In the genomic region with DNA sequence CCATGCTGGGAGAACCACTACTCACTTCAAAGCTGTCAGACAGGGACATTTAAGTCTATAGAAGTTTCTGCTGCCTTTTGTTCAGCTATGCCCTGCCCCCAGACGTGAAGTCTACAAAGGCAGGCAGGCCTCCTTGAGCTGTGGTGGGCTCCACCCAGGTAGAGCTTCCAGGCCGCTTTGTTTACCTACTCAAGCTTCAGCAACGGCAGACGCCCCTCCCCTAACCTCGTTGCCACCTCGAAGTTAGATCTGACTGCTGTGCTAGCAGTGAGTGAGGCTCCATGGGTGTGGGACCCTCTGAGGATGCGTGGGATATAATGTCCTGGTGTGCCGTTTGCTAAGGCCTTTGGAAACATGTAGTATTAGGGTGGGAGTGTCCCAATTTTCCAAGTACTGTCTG, we compare ENCODE assay signal across 27 cellular contexts.
DNase-seq lines count a peak whose midpoint lies in the region; ATAC-seq and TF ChIP-seq lines count a peak whose summit lies in the region.
"Had no signal": no experiment of that assay in that cellular context is flagged by ENCODE, and none has a peak within 500 bp of the region (broad histone marks: within the 10 kb centered on the region; RNA-seq: fewer than 3 reads in every experiment).

No MANE protein-coding gene starts in this region.

- no peak for TF ChIP-seq POLR2A in spleen (IDR thresholded peaks at IDR 0.05)

- H3K4me1 ChIP-seq in spleen = no peaks in the 10 kb centered on the region
- H3K4me1 ChIP-seq in GM23248 (ENCODE audit: insufficient read depth) = peaks cover 7% of the 10 kb centered on the region; the same call in 1 of the 2 replicates
- H3K4me1 ChIP-seq: A549; BE2C; BLaER1; BLaER1 treated with 17β-estradiol and CSF1 and Interleukin-3, amounts not matched to agents 10 nM and 100 nM; Caco-2 had no signal

- no peak for ATAC-seq in GM21619 (IDR thresholded peaks at IDR 0.05; ENCODE audit: unreplicated experiment)
- ATAC-seq: A549; CD8-positive, alpha-beta T cell had no signal

- no peak overlapping the region for H2AFZ ChIP-seq in GM23248

- H3K27me3 ChIP-seq in spleen (replicated peaks in 1 of 7) = no peaks in the 10 kb centered on the region
- H3K27me3 ChIP-seq in GM23248 (replicated peaks; ENCODE audit: insufficient read depth) = no peaks in the 10 kb centered on the region
- H3K27me3 ChIP-seq: BE2C; BLaER1; BLaER1 treated with 17β-estradiol and CSF1 and Interleukin-3, amounts not matched to agents 10 nM and 100 nM had no signal

- H4K20me1 ChIP-seq in GM23248 (ENCODE audit: insufficient read depth) = no peaks in the 10 kb centered on the region
- H4K20me1 ChIP-seq: BLaER1; BLaER1 treated with 17β-estradiol and CSF1 and Interleukin-3, amounts not matched to agents 10 nM and 100 nM had no signal

- no peak for TF ChIP-seq CTCF in spleen (IDR thresholded peaks at IDR 0.05 in 8 of 11, conservative IDR thresholded peaks at IDR 0.05 in 3 of 11)

- in situ Hi-C loops in GM23248 (cut with MboI) = no loop called here

- no peaks in the 10 kb centered on the region for H3K36me3 ChIP-seq in spleen
- H3K36me3 ChIP-seq in GM23248 (ENCODE audit: low read depth) = no peaks in the 10 kb centered on the region
- H3K36me3 ChIP-seq: BE2C; BLaER1; BLaER1 treated with 17β-estradiol and CSF1 and Interleukin-3, amounts not matched to agents 10 nM and 100 nM had no signal

- peaks cover 0 to 33% (median 9%) of the 10 kb centered on the region in 8 donors for H3K9me3 ChIP-seq in spleen
- no peaks in the 10 kb centered on the region for H3K9me3 ChIP-seq in GM23248 (ENCODE audit: low read depth)
- H3K9me3 ChIP-seq: A549, BE2C, BLaER1, Caco-2 had no signal

- no peaks in the 10 kb centered on the region for H3F3A ChIP-seq in GM23248 (ENCODE audit: insufficient read depth)

- intact Hi-C loops in posterior vena cava (cut with DNase I) (loop anchor here in 1 of 2 donors (1.0 kb wide), 1 partner anchor 12 kb away; no protein-coding TSS in a partner anchor), spleen (cut with DNase I; ENCODE audit: low total_unique reads) (no loop called here)

- 71 to 91% (median 85%) methylated on average over 8 of the region's 8 CpGs for WGBS in spleen, 5 donors
- WGBS in GM23248 (ENCODE audit: low coverage in 1 of 2, low lambda C conversion rate in 2 of 2, missing lambda C conversion rate in 2 of 2), 2 experiments = 93 to 94% methylated on average over 8 of the region's 8 CpGs

- H3K79me2 ChIP-seq in GM23248 (ENCODE audit: insufficient read depth) = no peaks in the 10 kb centered on the region

- H3K9me2 ChIP-seq in GM23248 (ENCODE audit: insufficient read depth) = no peaks in the 10 kb centered on the region

- peak; percentile 76 for DNase-seq in posterior vena cava (ENCODE audit: low spot score)
- DNase-seq in spleen = peak; percentile 47
- DNase-seq in GM23248 = no peak
- DNase-seq: 8988T; ACHN; AML-193; BE2C; C1 segment of cervical spinal cord; Caco-2; Calu3; CD4-positive, alpha-beta T cell; CD4-positive, CD25-positive, alpha-beta regulatory T cell; CD8-positive, alpha-beta memory T cell; CD8-positive, alpha-beta T cell; COR-L47; DMS 273 treated with DMSO at 0.1 percent for 48 hours; DMS153; DMS53; DMS79; DMS79 treated with DMSO at 0.1 percent for 48 hours; DND-41 had no signal

- no peak overlapping the region for H3K4me2 ChIP-seq in GM23248 (ENCODE audit: unreplicated experiment)
- H3K4me2 ChIP-seq: A549; BLaER1; BLaER1 treated with 17β-estradiol and CSF1 and Interleukin-3, amounts not matched to agents 10 nM and 100 nM had no signal

- H3K4me3 ChIP-seq in spleen (no peak overlapping the region), GM23248 (no peak overlapping the region)
- H3K4me3 ChIP-seq: A549; BLaER1; BLaER1 treated with 17β-estradiol and CSF1 and Interleukin-3, amounts not matched to agents 10 nM and 100 nM had no signal

- H3K9ac ChIP-seq in GM23248 = no peak overlapping the region
- H3K9ac ChIP-seq: BLaER1; BLaER1 treated with 17β-estradiol and CSF1 and Interleukin-3, amounts not matched to agents 10 nM and 100 nM had no signal

- H3K27ac ChIP-seq in spleen = no peak overlapping the region
- H3K27ac ChIP-seq in GM23248 = no peak overlapping the region
- H3K27ac ChIP-seq: 22Rv1; A549; BLaER1; BLaER1 treated with 17β-estradiol and CSF1 and Interleukin-3, amounts not matched to agents 10 nM and 100 nM; C4-2B had no signal
